ENCODE assay signal across 8 cellular contexts in the genomic region with DNA sequence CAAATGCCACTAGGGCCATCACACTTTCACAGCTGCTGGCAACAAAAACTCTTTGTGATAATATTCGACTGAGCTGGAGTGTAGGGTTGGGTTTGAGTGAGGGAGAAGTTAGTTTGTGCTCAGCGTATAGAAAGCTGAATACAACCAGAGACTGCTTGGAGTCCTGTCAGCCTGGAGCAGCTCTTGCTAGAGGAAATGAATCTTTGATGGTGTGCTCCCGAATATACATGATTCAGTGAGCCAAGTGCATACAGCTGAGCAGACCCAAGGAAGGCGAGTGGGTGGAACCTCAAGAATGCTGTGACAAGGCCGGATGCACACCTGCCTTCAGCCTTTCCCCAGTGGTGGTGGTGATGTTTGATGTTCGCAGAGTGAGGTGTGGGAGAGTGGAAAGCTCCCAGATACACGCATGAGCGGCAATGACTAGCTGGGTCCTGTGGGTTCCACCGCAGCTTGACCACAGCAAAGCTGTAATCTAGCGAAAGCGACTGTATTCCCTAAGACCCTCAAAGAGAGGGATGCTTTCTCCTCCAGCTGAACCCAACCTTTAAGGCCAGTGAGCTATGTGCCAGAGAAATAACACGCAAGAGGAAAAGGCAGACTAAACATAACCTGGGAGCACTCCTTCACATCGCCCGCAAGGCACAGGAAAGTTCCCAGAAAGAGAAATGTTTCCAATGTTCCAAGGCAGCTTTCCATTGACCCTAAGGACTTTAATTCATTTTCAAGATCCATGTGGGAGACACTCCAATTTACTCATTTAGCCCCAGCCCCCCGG. TPM values are rescaled to one million over a fixed set of nuclear protein-coding genes. Genes with fewer than 3 reads are reported as not detected.
DNase-seq lines count a peak whose midpoint lies in the region; ATAC-seq and TF ChIP-seq lines count a peak whose summit lies in the region.

No MANE protein-coding gene starts in this region.

- H3K9me3 ChIP-seq in NT2/D1 (ENCODE audit: insufficient read depth, low read length), result no peaks in the 10 kb centered on the region
- no peaks in the 10 kb centered on the region for H3K9me3 ChIP-seq in heart right ventricle

- no peak for TF ChIP-seq CTCF in heart right ventricle (IDR thresholded peaks at IDR 0.05)

- peaks cover 4% of the 10 kb centered on the region for H3K4me1 ChIP-seq in NT2/D1 (ENCODE audit: insufficient read depth, insufficient read length)
- peaks cover 0 to 65% (median 55%) of the 10 kb centered on the region in 9 donors for H3K4me1 ChIP-seq in heart right ventricle

- ATAC-seq in GM18498 (IDR thresholded peaks at IDR 0.05; ENCODE audit: unreplicated experiment) (peak; percentile 33), heart right ventricle (peak in 7 of 8 donors; percentile 2 to 22 (median 13)), left lobe of liver (no peak), sciatic nerve (no peak)

- H3K36me3 ChIP-seq in NT2/D1 (ENCODE audit: insufficient read depth, insufficient read length, low read length), result no peaks in the 10 kb centered on the region
- no peaks in the 10 kb centered on the region for H3K36me3 ChIP-seq in heart right ventricle

- H3K4me3 ChIP-seq in NT2/D1 (ENCODE audit: insufficient read length, low read depth) (peak overlapping the region; percentile 77), heart right ventricle (peak overlapping the region; percentile 71 to 94 (median 86)), skin epidermis (peak overlapping the region; percentile 44 to 74 (median 67))

- H3K27me3 ChIP-seq in NT2/D1 (ENCODE audit: insufficient read depth, insufficient read length), result peaks cover 16% of the 10 kb centered on the region
- H3K27me3 ChIP-seq in heart right ventricle, result no peaks in the 10 kb centered on the region

- no peak overlapping the region for H3K9ac ChIP-seq in NT2/D1 (ENCODE audit: insufficient read length, low read depth)

- DNase-seq in NT2/D1 (ENCODE audit: low read depth, low spot score) (no peak), heart right ventricle (no peak), left lobe of liver (ENCODE audit: low spot score) (no peak), sciatic nerve (ENCODE audit: low spot score) (no peak), NCI-H1105 (lab: John Stamatoyannopoulos, UW) (no peak)
- peak; percentile 69 for DNase-seq in activated T-helper 9 cell treated with anti-CD3 and anti-CD28 coated beads, Interleukin-2, amount 50 U/mL, for 16 hours (ENCODE audit: low read depth)

- WGBS in heart right ventricle, 2 donors, result 40 to 45% methylated on average over 15 of the region's 15 CpGs

- peak overlapping the region in 8 of 10 donors; percentile 60 to 84 (median 79) for H3K27ac ChIP-seq in heart right ventricle
- peak overlapping the region in 19 of 21 experiments; percentile 21 to 84 (median 61) for H3K27ac ChIP-seq in skin epidermis

- intact Hi-C loops in heart right ventricle (cut with DNase I), result loop anchor here (2.0 to 10.0 kb wide), 14 partner anchors 56 to 188 kb away; no protein-coding TSS in a partner anchor
- intact Hi-C loops in sciatic nerve (cut with DNase I), result no loop called here

RNA-seq across cellular contexts. Expression of gene ARHGEF3, which starts 1.2 kb away (rescaled TPM):
- total RNA-seq in heart right ventricle, result 10 to 100 TPM; 12.8 to 26.1 (median 17.9) TPM
- polyA plus RNA-seq in heart right ventricle, result 1 to 10 TPM; 6.6 to 7.4 TPM
- 1.5 TPM for total RNA-seq in left lobe of liver
- total RNA-seq in sciatic nerve, result 27.5 TPM

Comparison
In these comparisons a context has a peak if more than half of its experiments do, and no peak if none do; other contexts are left out.
1. ATAC-seq: peak in GM18498 (single experiment) and heart right ventricle (7 of 8); none in left lobe of liver (single experiment) and sciatic nerve (single experiment).
2. Peak in every context shown above with its lines, with median percentiles within 50 percentile points of each other: H3K4me3 ChIP-seq.